In the genomic region with DNA sequence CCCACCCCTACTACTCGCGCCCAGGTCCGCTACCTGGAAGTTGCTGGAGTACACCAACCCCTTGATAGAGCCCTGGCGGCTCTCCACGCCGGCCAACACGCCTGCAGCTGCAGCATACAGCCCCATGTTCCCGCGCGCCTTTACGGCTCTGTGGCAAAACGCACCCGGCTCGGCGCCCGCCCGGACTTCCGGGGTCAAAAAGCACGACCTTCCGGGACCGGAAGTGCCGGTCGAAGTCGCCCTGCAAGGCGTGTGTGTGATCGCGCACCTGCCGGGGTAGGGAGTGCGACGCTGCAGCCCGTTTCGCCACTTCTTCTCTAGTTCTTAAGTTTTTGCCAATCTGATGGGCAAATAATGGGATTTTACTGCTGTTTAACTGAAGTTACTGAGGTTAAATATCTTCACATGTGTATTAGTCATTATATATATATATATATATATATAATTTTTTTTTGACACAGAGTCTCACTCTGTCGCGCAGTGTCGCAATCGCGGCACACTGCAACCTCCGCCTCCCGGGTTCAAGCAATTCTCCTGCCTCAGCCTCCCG, we compare ENCODE assay signal across 1 cellular context.
TF ChIP-seq lines count a peak whose summit lies in the region.

NSUN5 (minus strand) TSS at position 162 of the 550 bp plus-strand sequence; CDS start at position 126, 36 bp downstream.

TF ChIP-seq in GM12878, 131 proteins besides CTCF, POLR2A, EP300 and RAD21 (continued from another document):
- TF ChIP-seq MXI1 (IDR thresholded peaks at IDR 0.05; ENCODE audit: low read depth, low read length), result peak; percentile 93
- peak; percentile 82 for TF ChIP-seq POLR2AphosphoS5 (IDR thresholded peaks at IDR 0.05; ENCODE audit: low read length)
- TF ChIP-seq ESRRA (IDR thresholded peaks at IDR 0.05; ENCODE audit: low read length), result no peak
- TF ChIP-seq NRF1 (conservative IDR thresholded peaks at IDR 0.05; ENCODE audit: low read depth, low read length), result no peak
- no peak for TF ChIP-seq SMAD1 (IDR thresholded peaks at IDR 0.05; ENCODE audit: low read depth, partially characterized antibody)
- TF ChIP-seq, protein P1, sequence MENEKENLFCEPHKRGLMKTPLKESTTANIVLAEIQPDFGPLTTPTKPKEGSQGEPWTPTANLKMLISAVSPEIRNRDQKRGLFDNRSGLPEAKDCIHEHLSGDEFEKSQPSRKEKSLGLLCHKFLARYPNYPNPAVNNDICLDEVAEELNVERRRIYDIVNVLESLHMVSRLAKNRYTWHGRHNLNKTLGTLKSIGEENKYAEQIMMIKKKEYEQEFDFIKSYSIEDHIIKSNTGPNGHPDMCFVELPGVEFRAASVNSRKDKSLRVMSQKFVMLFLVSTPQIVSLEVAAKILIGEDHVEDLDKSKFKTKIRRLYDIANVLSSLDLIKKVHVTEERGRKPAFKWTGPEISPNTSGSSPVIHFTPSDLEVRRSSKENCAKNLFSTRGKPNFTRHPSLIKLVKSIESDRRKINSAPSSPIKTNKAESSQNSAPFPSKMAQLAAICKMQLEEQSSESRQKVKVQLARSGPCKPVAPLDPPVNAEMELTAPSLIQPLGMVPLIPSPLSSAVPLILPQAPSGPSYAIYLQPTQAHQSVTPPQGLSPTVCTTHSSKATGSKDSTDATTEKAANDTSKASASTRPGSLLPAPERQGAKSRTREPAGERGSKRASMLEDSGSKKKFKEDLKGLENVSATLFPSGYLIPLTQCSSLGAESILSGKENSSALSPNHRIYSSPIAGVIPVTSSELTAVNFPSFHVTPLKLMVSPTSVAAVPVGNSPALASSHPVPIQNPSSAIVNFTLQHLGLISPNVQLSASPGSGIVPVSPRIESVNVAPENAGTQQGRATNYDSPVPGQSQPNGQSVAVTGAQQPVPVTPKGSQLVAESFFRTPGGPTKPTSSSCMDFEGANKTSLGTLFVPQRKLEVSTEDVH (IDR thresholded peaks at IDR 0.05; ENCODE audit: low read depth, partially characterized antibody), result peak; percentile 83
- TF ChIP-seq, protein P2, sequence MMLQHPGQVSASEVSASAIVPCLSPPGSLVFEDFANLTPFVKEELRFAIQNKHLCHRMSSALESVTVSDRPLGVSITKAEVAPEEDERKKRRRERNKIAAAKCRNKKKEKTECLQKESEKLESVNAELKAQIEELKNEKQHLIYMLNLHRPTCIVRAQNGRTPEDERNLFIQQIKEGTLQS (IDR thresholded peaks at IDR 0.05; ENCODE audit: borderline replicate concordance, extremely low read depth, low read depth, low read length), result peak; percentile 63; the same call in 1 of the 2 replicates
- no peak for TF ChIP-seq NR2C2 (IDR thresholded peaks at IDR 0.05; ENCODE audit: borderline replicate concordance, control insufficient read depth, insufficient read length, low read depth)
- TF ChIP-seq ZNF687 (IDR thresholded peaks at IDR 0.05), result peak; percentile 98
- peak; percentile 94 for TF ChIP-seq NR2C1 (IDR thresholded peaks at IDR 0.05)
- TF ChIP-seq SP1 (IDR thresholded peaks at IDR 0.05; ENCODE audit: low read depth, low read length), result peak; percentile 6
- TF ChIP-seq RELB (IDR thresholded peaks at IDR 0.05; ENCODE audit: low read depth), result no peak
- TF ChIP-seq ZNF384 (IDR thresholded peaks at IDR 0.05; ENCODE audit: borderline replicate concordance, low read depth, low read length), result no peak
- no peak for TF ChIP-seq HDAC2 (IDR thresholded peaks at IDR 0.05)
- peak; percentile 83; the same call in 1 of the 2 replicates for TF ChIP-seq TCF3 (IDR thresholded peaks at IDR 0.05; ENCODE audit: borderline replicate concordance, insufficient read depth, low read depth, low read length)
- no peak for TF ChIP-seq ZNF274 (IDR thresholded peaks at IDR 0.05; ENCODE audit: insufficient read depth, insufficient read length)
- TF ChIP-seq FOXK2 (IDR thresholded peaks at IDR 0.05), result no peak
- TF ChIP-seq ZNF622 (IDR thresholded peaks at IDR 0.05), result no peak
- peak in 1 of 2 experiments; percentile 80; a peak in 2 of 4 replicates for TF ChIP-seq ETV6 (conservative IDR thresholded peaks at IDR 0.05 in 1 of 2, IDR thresholded peaks at IDR 0.05 in 1 of 2; ENCODE audit: borderline replicate concordance in 1 of 2, low read depth in 1 of 2)
- TF ChIP-seq SRF (IDR thresholded peaks at IDR 0.05; ENCODE audit: low read depth in 2 of 2, low read length in 2 of 2), result peak in 1 of 2 experiments; percentile 59; a peak in 2 of 4 replicates
- TF ChIP-seq NBN (IDR thresholded peaks at IDR 0.05), result no peak
TF ChIP-seq in GM12878: peak in this region for 38.
